14 cellular contexts compared by ENCODE assay signal in genomic region chr11:88375927-88376470, GRCh38. TPM values are rescaled to one million over a fixed set of nuclear protein-coding genes. Genes with fewer than 3 reads are reported as not detected.
DNase-seq lines count a peak whose midpoint lies in the region; ATAC-seq and TF ChIP-seq lines count a peak whose summit lies in the region.
"Had no signal": no experiment of that assay in that cellular context is flagged by ENCODE, and none has a peak within 500 bp of the region (broad histone marks: within the 10 kb centered on the region; RNA-seq: fewer than 3 reads in every experiment).

No MANE protein-coding gene starts in this region.

- DNase-seq in activated CD4-positive, alpha-beta T cell treated with anti-CD3 and anti-CD28 coated beads, Interleukin-2, amount 10 ng/mL, durations not matched to agents 24 days and 14 days = no peak
- DNase-seq in activated CD4-positive, alpha-beta T cell treated with anti-CD3 and anti-CD28 coated beads, Interleukin-2, amount 10 ng/mL, durations not matched to agents 7 days and 5 days = no peak
- DNase-seq in A673 (ENCODE audit: low spot score) (peak; percentile 28), NCI-H69 (lab: John Stamatoyannopoulos, UW) (peak; percentile 22), iPS DF 19.7 (ENCODE audit: low read depth, low spot score) (peak; percentile 5), H7 (no peak)
- DNase-seq: 8988T; ACHN; CD4-positive, CD25-positive, alpha-beta regulatory T cell; DMS53; GOT3 had no signal

- intact Hi-C loops in activated CD4-positive, alpha-beta T cell treated with anti-CD3 and anti-CD28 coated beads, Interleukin-2, amount 10 ng/mL, durations not matched to agents 24 days and 14 days (cut with micrococcal nuclease) = no loop called here
- intact Hi-C loops in A673 (cut with micrococcal nuclease; ENCODE audit: unreplicated experiment) = no loop called here

- H3K27me3 ChIP-seq in A673 (replicated peaks; ENCODE audit: insufficient read depth, low read depth, low read length, poor library complexity) = no peaks in the 10 kb centered on the region
- H3K27me3 ChIP-seq in H7 (ENCODE audit: control insufficient read depth, insufficient read depth, low read length) = no peaks in the 10 kb centered on the region
- H3K27me3 ChIP-seq: BLaER1 treated with 17β-estradiol and CSF1 and Interleukin-3, amounts not matched to agents 10 nM and 100 nM had no signal

- H3K4me3 ChIP-seq in A673 (ENCODE audit: low read depth, low read length, poor library complexity, severe bottlenecking) (no peak overlapping the region), H7 (ENCODE audit: insufficient read depth, low read depth, low read length) (no peak overlapping the region)
- H3K4me3 ChIP-seq: BLaER1 treated with 17β-estradiol and CSF1 and Interleukin-3, amounts not matched to agents 10 nM and 100 nM; HAP-1 had no signal

- H3K36me3 ChIP-seq in A673 (ENCODE audit: insufficient read depth, low read length, poor library complexity, severe bottlenecking) (no peaks in the 10 kb centered on the region), H7 (replicated peaks; ENCODE audit: control insufficient read depth, insufficient read depth, low read length) (no peaks in the 10 kb centered on the region)
- H3K36me3 ChIP-seq: HAP-1 had no signal

- POLR2A ChIA-PET in activated CD4-positive, alpha-beta T cell treated with anti-CD3 and anti-CD28 coated beads, Interleukin-2, amount 10 ng/mL, durations not matched to agents 7 days and 5 days (lab: Charles Lee) = no interaction called here
- POLR2A ChIA-PET in A673 (lab: Charles Lee; ENCODE audit: low non-redundant PET) = no interaction called here

- H3K27ac Mint-ChIP-seq in activated CD4-positive, alpha-beta T cell treated with anti-CD3 and anti-CD28 coated beads, Interleukin-2, amount 10 ng/mL, durations not matched to agents 24 days and 14 days = peak overlapping the region; percentile 50
- H3K27ac Mint-ChIP-seq in activated CD4-positive, alpha-beta T cell treated with anti-CD3 and anti-CD28 coated beads, Interleukin-2, amount 10 ng/mL, durations not matched to agents 7 days and 5 days = no peak overlapping the region
- H3K27ac Mint-ChIP-seq: CD4-positive, CD25-positive, alpha-beta regulatory T cell had no signal

- no peaks in the 10 kb centered on the region for H3K9me3 ChIP-seq in A673 (ENCODE audit: low read depth, low read length, poor library complexity, severe bottlenecking)
- H3K9me3 ChIP-seq: HAP-1 had no signal

- BruUV-seq in A673 (replicated peaks; lab: Mats Ljungman, UMichigan) = no TSS peak

- ATAC-seq in GM21825 (IDR thresholded peaks at IDR 0.05; ENCODE audit: unreplicated experiment) = no peak

- H3K27me3 Mint-ChIP-seq in activated CD4-positive, alpha-beta T cell treated with anti-CD3 and anti-CD28 coated beads, Interleukin-2, amount 10 ng/mL, durations not matched to agents 24 days and 14 days = peaks cover 2% of the 10 kb centered on the region
- no peaks in the 10 kb centered on the region for H3K27me3 Mint-ChIP-seq in activated CD4-positive, alpha-beta T cell treated with anti-CD3 and anti-CD28 coated beads, Interleukin-2, amount 10 ng/mL, durations not matched to agents 7 days and 5 days
- H3K27me3 Mint-ChIP-seq: CD4-positive, CD25-positive, alpha-beta regulatory T cell had no signal

- H3K4me1 Mint-ChIP-seq in activated CD4-positive, alpha-beta T cell treated with anti-CD3 and anti-CD28 coated beads, Interleukin-2, amount 10 ng/mL, durations not matched to agents 24 days and 14 days = peaks cover 16% of the 10 kb centered on the region
- H3K4me1 Mint-ChIP-seq in activated CD4-positive, alpha-beta T cell treated with anti-CD3 and anti-CD28 coated beads, Interleukin-2, amount 10 ng/mL, durations not matched to agents 7 days and 5 days = peaks cover 22% of the 10 kb centered on the region

- H3K36me3 Mint-ChIP-seq in activated CD4-positive, alpha-beta T cell treated with anti-CD3 and anti-CD28 coated beads, Interleukin-2, amount 10 ng/mL, durations not matched to agents 24 days and 14 days (ENCODE audit: low read depth) = no peaks in the 10 kb centered on the region
- peaks cover 32% of the 10 kb centered on the region for H3K36me3 Mint-ChIP-seq in activated CD4-positive, alpha-beta T cell treated with anti-CD3 and anti-CD28 coated beads, Interleukin-2, amount 10 ng/mL, durations not matched to agents 7 days and 5 days (ENCODE audit: low read depth)

- no peak overlapping the region for H3K27ac ChIP-seq in A673 (ENCODE audit: low read depth, low read length, poor library complexity, severe bottlenecking)
- H3K27ac ChIP-seq: BLaER1 treated with 17β-estradiol and CSF1 and Interleukin-3, amounts not matched to agents 10 nM and 100 nM had no signal

- H3K4me1 ChIP-seq in A673 (ENCODE audit: insufficient read depth, low read length, poor library complexity, severe bottlenecking) = no peaks in the 10 kb centered on the region
- H3K4me1 ChIP-seq: HAP-1 had no signal

- peaks cover 15% of the 10 kb centered on the region for H3K9me3 Mint-ChIP-seq in activated CD4-positive, alpha-beta T cell treated with anti-CD3 and anti-CD28 coated beads, Interleukin-2, amount 10 ng/mL, durations not matched to agents 24 days and 14 days
- peaks cover 13% of the 10 kb centered on the region for H3K9me3 Mint-ChIP-seq in activated CD4-positive, alpha-beta T cell treated with anti-CD3 and anti-CD28 coated beads, Interleukin-2, amount 10 ng/mL, durations not matched to agents 7 days and 5 days

- CTCF ChIA-PET in activated CD4-positive, alpha-beta T cell treated with anti-CD3 and anti-CD28 coated beads, Interleukin-2, amount 10 ng/mL, durations not matched to agents 7 days and 5 days (lab: Charles Lee) = interaction anchor here (0.6 kb wide), 2 partner anchors 211 to 298 kb away, joined by 3 read pairs; no protein-coding TSS in a partner anchor
- CTCF ChIA-PET in A673 (lab: Charles Lee) = no interaction called here

- TF ChIP-seq CTCF in A673 (conservative IDR thresholded peaks at IDR 0.05; ENCODE audit: low read depth, low read length) = no peak

- no peak overlapping the region for H3K4me3 Mint-ChIP-seq in activated CD4-positive, alpha-beta T cell treated with anti-CD3 and anti-CD28 coated beads, Interleukin-2, amount 10 ng/mL, durations not matched to agents 24 days and 14 days
- H3K4me3 Mint-ChIP-seq in activated CD4-positive, alpha-beta T cell treated with anti-CD3 and anti-CD28 coated beads, Interleukin-2, amount 10 ng/mL, durations not matched to agents 7 days and 5 days = no peak overlapping the region
- H3K4me3 Mint-ChIP-seq: CD4-positive, CD25-positive, alpha-beta regulatory T cell had no signal

RNA-seq across cellular contexts. Expression of gene CTSC, which starts 38.5 kb away (rescaled TPM):
- 67.1 and 71.8 TPM in 2 replicates for total RNA-seq in activated CD4-positive, alpha-beta T cell treated with anti-CD3 and anti-CD28 coated beads, Interleukin-2, amount 10 ng/mL, durations not matched to agents 24 days and 14 days
- 100 to 1,000 TPM; 230 to 272 TPM for total RNA-seq in activated CD4-positive, alpha-beta T cell treated with anti-CD3 and anti-CD28 coated beads, Interleukin-2, amount 10 ng/mL, durations not matched to agents 7 days and 5 days
- total RNA-seq in A673 (2021) = 86.4 and 116 TPM in 2 replicates
- total RNA-seq in H7 (2014; rRNA removed; shearing (Covaris generic)) = 326 and 329 TPM in 2 replicates

Comparison
In these comparisons a context has a peak if more than half of its experiments do, and no peak if none do; other contexts are left out.
1. DNase-seq: peak in A673 (single experiment), NCI-H69 (single experiment) and iPS DF 19.7 (single experiment); none in activated CD4-positive, alpha-beta T cell treated with anti-CD3 and anti-CD28 coated beads, Interleukin-2, amount 10 ng/mL, durations not matched to agents 24 days and 14 days (single experiment), activated CD4-positive, alpha-beta T cell treated with anti-CD3 and anti-CD28 coated beads, Interleukin-2, amount 10 ng/mL, durations not matched to agents 7 days and 5 days (single experiment) and H7 (single experiment).